ENCODE assay signal across 8 cellular contexts in the genomic region with DNA sequence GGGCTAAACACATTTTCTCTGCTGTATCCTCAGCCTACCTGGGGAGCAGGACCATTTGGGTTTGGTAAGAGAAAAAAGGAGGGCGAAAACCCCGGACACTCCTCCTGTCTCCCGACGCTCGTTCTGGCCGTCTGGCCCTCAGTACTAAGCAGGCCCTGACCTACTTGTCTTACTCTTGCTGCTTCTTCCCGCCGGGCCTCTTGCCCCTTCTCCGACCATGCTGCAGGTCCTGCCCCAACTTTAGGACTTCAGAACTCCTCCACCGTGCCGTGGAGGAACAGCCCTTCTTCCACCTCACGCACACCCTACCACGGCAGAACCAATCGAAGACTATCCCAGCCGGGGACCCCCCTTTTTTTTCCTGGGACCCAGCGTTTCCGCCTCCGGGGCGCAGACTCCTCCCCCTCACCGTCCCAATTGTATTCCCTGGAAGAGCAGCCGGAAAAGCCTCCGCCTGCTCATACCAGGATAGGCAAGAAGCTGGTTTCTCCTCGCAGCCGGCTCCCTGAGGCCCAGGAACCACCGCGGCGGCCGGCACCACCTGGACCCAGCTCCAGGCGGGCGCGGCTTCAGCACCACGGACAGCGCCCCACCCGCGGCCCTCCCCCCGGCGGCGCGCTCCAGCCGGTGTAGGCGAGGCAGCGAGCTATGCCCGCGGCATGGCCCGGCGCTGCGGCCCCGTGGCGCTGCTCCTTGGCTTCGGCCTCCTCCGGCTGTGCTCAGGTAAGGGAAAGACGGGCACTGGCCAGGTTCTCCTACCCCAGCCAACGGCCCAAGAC. TPM values are rescaled to one million over a fixed set of nuclear protein-coding genes. Genes with fewer than 3 reads are reported as not detected.
A peak's percentile ranks its signal among the peaks of the same experiment; 100 is the strongest.
DNase-seq lines count a peak whose midpoint lies in the region; ATAC-seq and TF ChIP-seq lines count a peak whose summit lies in the region.

A gene with protein sequence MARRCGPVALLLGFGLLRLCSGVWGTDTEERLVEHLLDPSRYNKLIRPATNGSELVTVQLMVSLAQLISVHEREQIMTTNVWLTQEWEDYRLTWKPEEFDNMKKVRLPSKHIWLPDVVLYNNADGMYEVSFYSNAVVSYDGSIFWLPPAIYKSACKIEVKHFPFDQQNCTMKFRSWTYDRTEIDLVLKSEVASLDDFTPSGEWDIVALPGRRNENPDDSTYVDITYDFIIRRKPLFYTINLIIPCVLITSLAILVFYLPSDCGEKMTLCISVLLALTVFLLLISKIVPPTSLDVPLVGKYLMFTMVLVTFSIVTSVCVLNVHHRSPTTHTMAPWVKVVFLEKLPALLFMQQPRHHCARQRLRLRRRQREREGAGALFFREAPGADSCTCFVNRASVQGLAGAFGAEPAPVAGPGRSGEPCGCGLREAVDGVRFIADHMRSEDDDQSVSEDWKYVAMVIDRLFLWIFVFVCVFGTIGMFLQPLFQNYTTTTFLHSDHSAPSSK (plus strand): TSS at position 393 of the 779 bp plus-strand sequence. CDS start 267 bp downstream, at position 660.

- H3K9ac ChIP-seq in skeletal muscle satellite cell (ENCODE audit: low read depth, low read length), result no peak within 1 kb of the TSS

- DNase-seq in GM06990 (ENCODE audit: extremely low read depth, insufficient read length), result peak; percentile 59
- DNase-seq in NCI-H1105 treated with DMSO at 0.1 percent for 48 hours (lab: John Stamatoyannopoulos, UW), result peak; percentile 85
- peak; percentile 52 to 73 (median 63) for DNase-seq in T-helper 2 cell
- peak in 52 of 58 donors; percentile 13 to 78 (median 44) for DNase-seq in anterior cingulate cortex (lab: John Stamatoyannopoulos, UW)
- peak; percentile 68 for DNase-seq in iPS DF 6.9 (ENCODE audit: low read depth, low spot score)
- no peak for DNase-seq in OCI-M2 (lab: John Stamatoyannopoulos, UW; ENCODE audit: unreplicated experiment)

- no peak for TF ChIP-seq CTCF in GM06990 (IDR thresholded peaks at IDR 0.05; ENCODE audit: insufficient read depth, low read length, poor library complexity, severe bottlenecking)

- ATAC-seq in HG03565 (IDR thresholded peaks at IDR 0.05; ENCODE audit: unreplicated experiment), result no peak

- WGBS in iPS DF 6.9 (ENCODE audit: insufficient coverage, insufficient read length), result no CpG with 5 or more reads among the region's 53 CpGs

- H3K27me3 ChIP-seq in GM06990 (replicated peaks; ENCODE audit: control insufficient read depth, insufficient read depth, low read length) (peaks cover 3% of the 10 kb centered on the region; the same call in 1 of the 2 replicates), iPS DF 6.9 (ENCODE audit: control insufficient read depth, insufficient read depth, low read length) (no peaks in the 10 kb centered on the region), skeletal muscle satellite cell (ENCODE audit: control insufficient read depth, insufficient read depth, low read length) (peaks cover 48% of the 10 kb centered on the region)

- no peaks in the 10 kb centered on the region for H3K9me3 ChIP-seq in iPS DF 6.9 (ENCODE audit: control insufficient read depth, insufficient read depth, low read length)
- H3K9me3 ChIP-seq in skeletal muscle satellite cell (replicated peaks; ENCODE audit: low read length), result no peaks in the 10 kb centered on the region

- peaks cover 4% of the 10 kb centered on the region; the same call in 1 of the 2 replicates for H3K4me1 ChIP-seq in iPS DF 6.9 (ENCODE audit: control insufficient read depth, insufficient read depth, low read length)
- H3K4me1 ChIP-seq in skeletal muscle satellite cell (ENCODE audit: control insufficient read depth, insufficient read depth, low read length), result peaks cover 9% of the 10 kb centered on the region

- H3K36me3 ChIP-seq in GM06990 (ENCODE audit: control insufficient read depth, insufficient read depth, low read length) (no peaks in the 10 kb centered on the region), iPS DF 6.9 (ENCODE audit: control insufficient read depth, insufficient read depth, low read length) (0 out of 2 replicates have a peak, but pooled peaks cover 4% of the 10 kb centered on the region), skeletal muscle satellite cell (ENCODE audit: insufficient read depth, low read length) (no peaks in the 10 kb centered on the region)

- H3K27ac ChIP-seq in iPS DF 6.9 (ENCODE audit: low read length), result no peak within 1 kb of the TSS

- H3K4me3 ChIP-seq in GM06990 (replicated peaks; ENCODE audit: low read depth, low read length), result no peak within 1 kb of the TSS; the same call in 1 of the 2 replicates
- H3K4me3 ChIP-seq in iPS DF 6.9 (ENCODE audit: low read length), result peak within 1 kb of the TSS; percentile 57; the same call in 1 of the 2 replicates
- H3K4me3 ChIP-seq in skeletal muscle satellite cell (ENCODE audit: low read length), result peak within 1 kb of the TSS; percentile 58

- peak within 1 kb of the TSS; percentile 84 for H3K4me2 ChIP-seq in skeletal muscle satellite cell (ENCODE audit: low read length)

RNA-seq across cellular contexts. Expression of the gene that starts here (rescaled TPM):
- total RNA-seq in skeletal muscle satellite cell (2012; rRNA removed), result under 0.01 and 0.22 TPM in 2 replicates
